ENCODE assay signal across 10 cellular contexts in the genomic region with DNA sequence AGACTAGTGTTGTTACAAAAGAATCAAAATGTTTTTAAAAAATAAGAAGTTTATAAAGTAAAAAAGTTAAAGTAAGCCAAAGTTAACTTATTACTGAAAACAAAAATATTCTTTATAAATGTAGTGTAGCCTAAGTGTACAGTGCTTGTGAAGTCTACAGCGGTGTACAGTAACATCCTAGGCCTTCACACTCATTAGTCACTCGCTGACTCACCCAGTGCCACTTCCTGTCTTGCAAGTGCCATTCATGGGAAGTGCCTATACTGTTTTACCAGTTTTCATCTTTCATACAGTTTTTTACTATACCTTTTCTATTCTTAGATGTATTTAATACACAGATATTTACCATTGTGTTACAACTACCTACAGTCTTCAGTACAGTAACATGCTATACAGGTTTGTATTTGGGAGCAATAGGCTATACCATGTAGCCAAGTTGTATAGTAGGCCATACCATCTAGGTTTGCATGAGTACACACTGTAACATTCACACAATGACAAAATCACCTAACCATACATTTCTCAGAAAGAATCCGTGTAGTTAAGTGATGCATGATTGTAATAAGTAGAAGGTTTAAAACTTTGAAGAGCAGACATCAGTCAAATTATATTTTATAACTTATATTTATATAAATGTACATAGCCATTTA. TPM values are rescaled to one million over a fixed set of nuclear protein-coding genes. Genes with fewer than 3 reads are reported as not detected.
DNase-seq lines count a peak whose midpoint lies in the region; ATAC-seq, FAIRE-seq and TF ChIP-seq lines count a peak whose summit lies in the region.
"Had no signal": no experiment of that assay in that cellular context is flagged by ENCODE, and none has a peak within 500 bp of the region (broad histone marks: within the 10 kb centered on the region; RNA-seq: fewer than 3 reads in every experiment).

No MANE protein-coding gene starts in this region.

- H3K4me1 ChIP-seq in A549 (no peaks in the 10 kb centered on the region), PC-3 (ENCODE audit: insufficient read depth, low read length) (peaks cover 32% of the 10 kb centered on the region)

- H3K9ac ChIP-seq in PC-3 (ENCODE audit: low read length): peak overlapping the region; percentile 93

- no TSS peak for BruUV-seq in PC-3 (replicated peaks; lab: Mats Ljungman, UMichigan)

- no peak overlapping the region for H2AFZ ChIP-seq in PC-3 (ENCODE audit: low read length)

- TF ChIP-seq POLR2A in A549 (IDR thresholded peaks at IDR 0.05; ENCODE audit: low read length): no peak

- intact Hi-C loops in PC-3 (cut with micrococcal nuclease): loop anchor here (1.0 kb wide), 1 partner anchor 44 kb away; no protein-coding TSS in a partner anchor

- H3K4me3 ChIP-seq in A549 (no peak overlapping the region), PC-3 (ENCODE audit: low read length) (no peak overlapping the region), astrocyte of the cerebellum (ENCODE audit: low read depth, low read length) (no peak overlapping the region)

- TF ChIP-seq EP300 in A549 (IDR thresholded peaks at IDR 0.05): no peak

- peak; percentile 2 to 63 for DNase-seq in A549 (ENCODE audit: low read depth in 1 of 2, low spot score in 1 of 2)
- peak; percentile 96 for DNase-seq in PC-3
- DNase-seq in astrocyte of the cerebellum (ENCODE audit: low read depth): peak; percentile 48
- peak; percentile 47 for DNase-seq in stimulated activated CD4-positive, alpha-beta T cell treated with anti-CD3 and anti-CD28 coated beads, Interleukin-15, amount 100 ng/mL, for 48 hours (ENCODE audit: low read depth in 2 of 2)
- no peak for DNase-seq in mucosa of gallbladder (ENCODE audit: low spot score)
- DNase-seq in NCI-H187 treated with DMSO at 0.1 percent for 48 hours (lab: John Stamatoyannopoulos, UW): no peak

- in situ Hi-C loops in astrocyte of the cerebellum (cut with HindIII; ENCODE audit: low sequenced_read_pairs): no loop called here

- ATAC-seq in A549 (peak; percentile 76 to 80; a peak in 3 of 6 replicates), GM21423 (IDR thresholded peaks at IDR 0.05; ENCODE audit: unreplicated experiment) (peak; percentile 89), PC-3 (peak; percentile 98), GM21515 (IDR thresholded peaks at IDR 0.05; ENCODE audit: unreplicated experiment) (no peak)

- no peaks in the 10 kb centered on the region for H3K27me3 ChIP-seq in PC-3 (ENCODE audit: low read length)

- H3K36me3 ChIP-seq in PC-3 (ENCODE audit: low read depth, low read length): peaks cover 11% of the 10 kb centered on the region; the same call in 1 of the 2 replicates

- peaks cover 4% of the 10 kb centered on the region; the same call in 1 of the 2 replicates for H3K79me2 ChIP-seq in PC-3 (ENCODE audit: low read length)

- H3K9me3 ChIP-seq in A549: no peaks in the 10 kb centered on the region
- no peaks in the 10 kb centered on the region for H3K9me3 ChIP-seq in PC-3 (ENCODE audit: low read length)

- H3K27ac ChIP-seq in A549 (no peak overlapping the region), PC-3 (ENCODE audit: low read length) (peak overlapping the region; percentile 100)

- CTCF ChIA-PET in A549 (lab: Yijun Ruan, JAX): no interaction called here
- CTCF ChIA-PET in PC-3 (lab: Charles Lee): no interaction called here

- 16% methylated on average over 3 of the region's 3 CpGs for WGBS in A549 (ENCODE audit: missing lambda C conversion rate)

- H3K4me2 ChIP-seq in A549 (no peak overlapping the region), PC-3 (ENCODE audit: low read length) (peak overlapping the region; percentile 75)

- TF ChIP-seq RAD21 in A549 (conservative IDR thresholded peaks at IDR 0.05 in 1 of 2, IDR thresholded peaks at IDR 0.05 in 1 of 2): no peak

- FAIRE-seq in A549 (lab: Jason Lieb, UNC): no peak
- FAIRE-seq: G401.6 had no signal

- POLR2A ChIA-PET in A549 (lab: Yijun Ruan, JAX) (no interaction called here), PC-3 (lab: Charles Lee; ENCODE audit: unreplicated experiment) (no interaction called here)

- H3F3A ChIP-seq in PC-3 (ENCODE audit: low read length, unreplicated experiment): peaks cover 10% of the 10 kb centered on the region

- TF ChIP-seq CTCF in A549 (IDR thresholded peaks at IDR 0.05) (no peak), PC-3 (conservative IDR thresholded peaks at IDR 0.05; ENCODE audit: low read depth, low read length) (no peak), astrocyte of the cerebellum (IDR thresholded peaks at IDR 0.05; ENCODE audit: low read depth, low read length, missing control alignments) (no peak)

- H4K20me1 ChIP-seq in PC-3 (ENCODE audit: low read length): no peaks in the 10 kb centered on the region

- H3K9me2 ChIP-seq in PC-3 (replicated peaks; ENCODE audit: low read length): no peaks in the 10 kb centered on the region

TF ChIP-seq in A549, 52 proteins besides CTCF, POLR2A, EP300 and RAD21:
- TF ChIP-seq JUNB (IDR thresholded peaks at IDR 0.05) (no peak), TP53 (CRISPR knock-in tag; IDR thresholded peaks at IDR 0.05) (no peak), ZNF302 (CRISPR knock-in tag; IDR thresholded peaks at IDR 0.05) (no peak), CHD2 (IDR thresholded peaks at IDR 0.05; ENCODE audit: low read length, partially characterized antibody) (no peak), KDM1A (IDR thresholded peaks at IDR 0.05; ENCODE audit: low read depth) (no peak), HEYL (CRISPR knock-in tag; IDR thresholded peaks at IDR 0.05) (no peak), FOSL2 (IDR thresholded peaks at IDR 0.05) (no peak; the same call in 1 of the 2 replicates), FOSL2 (CRISPR knock-in tag; IDR thresholded peaks at IDR 0.05) (peak; percentile 51), SREBF2 (IDR thresholded peaks at IDR 0.05) (no peak)
TF ChIP-seq in A549: peak in this region for 1.

RNA-seq across cellular contexts. Expression of a gene that starts 13.4 kb away (rescaled TPM):
- polyA plus RNA-seq in A549 (2011; rRNA removed) (2.9 and 3.6 TPM in 2 replicates), A549 (2017; fragmentation: RNase III; extraction: RNeasy Plus Mini Kit Qiagen cat#74134 plus additional on column Dnase treatment) (0.84 to 1.1 TPM (median 0.88 TPM) in 3 replicates)
- 1.1 and 1.6 TPM in 2 replicates for polyA plus RNA-seq in A549 (2012; cell fraction: cytosol; rRNA removed)
- polyA plus RNA-seq in A549 (2012; cell fraction: nucleus; rRNA removed): 0.80 and 1.2 TPM in 2 replicates
- polyA minus RNA-seq in A549 (2011; rRNA and poly(A)+ RNA removed): 0.39 and 0.87 TPM in 2 replicates
- total RNA-seq in PC-3 (2014; rRNA removed) (71.9 and 74.5 TPM in 2 replicates), mucosa of gallbladder (0.17 TPM)
- total RNA-seq: urinary bladder had no signal
- polyA plus RNA-seq: urinary bladder had no signal

Comparison
In these comparisons a context has a peak if more than half of its experiments do, and no peak if none do; other contexts are left out.
1. DNase-seq: peak in A549 (2 of 2), PC-3 (single experiment), astrocyte of the cerebellum (single experiment) and stimulated activated CD4-positive, alpha-beta T cell treated with anti-CD3 and anti-CD28 coated beads, Interleukin-15, amount 100 ng/mL, for 48 hours (2 of 2); none in mucosa of gallbladder (single experiment) and NCI-H187 treated with DMSO at 0.1 percent for 48 hours (single experiment).
2. RNA of a gene that starts 13.4 kb away (total RNA-seq): 71.9 to 74.5 TPM in PC-3; 0.17 TPM in mucosa of gallbladder (single experiment); every median in the first group is over 10 times any median in the second.